9 cellular contexts compared by ENCODE assay signal in genomic region chrX:122913764-122914163, GRCh38.
"Had no signal": no experiment of that assay in that cellular context is flagged by ENCODE, and none has a peak within 500 bp of the region (broad histone marks: within the 10 kb centered on the region; RNA-seq: fewer than 3 reads in every experiment).

No MANE protein-coding gene starts in this region.

- H3K36me3 ChIP-seq: HAP-1 had no signal

- H3K4me1 ChIP-seq: HAP-1 had no signal

- DNase-seq: GM23248, GOT3, H7, HFFc6, KBM-7 had no signal

- H3K27ac ChIP-seq: GM23248, HL-60 had no signal

- H3K9ac ChIP-seq: GM23248 had no signal

- H3K9me3 ChIP-seq: HAP-1 had no signal

- H2AFZ ChIP-seq: GM23248 had no signal

- ATAC-seq: HCT116, HepG2 had no signal

- H3K4me3 ChIP-seq: GM23248, HAP-1 had no signal
